24 cellular contexts compared by ENCODE assay signal in genomic region chr7:44212018-44212417, GRCh38. TPM values are rescaled to one million over a fixed set of nuclear protein-coding genes. Genes with fewer than 3 reads are reported as not detected.
DNase-seq lines count a peak whose midpoint lies in the region; TF ChIP-seq lines count a peak whose summit lies in the region.
"Had no signal": no experiment of that assay in that cellular context is flagged by ENCODE, and none has a peak within 500 bp of the region (broad histone marks: within the 10 kb centered on the region; RNA-seq: fewer than 3 reads in every experiment).

No MANE protein-coding gene starts in this region.

- H3K27ac Mint-ChIP-seq in MCF 10A (ENCODE audit: low read depth, unreplicated experiment) (no peak overlapping the region), endothelial cell (ENCODE audit: unreplicated experiment) (no peak overlapping the region)
- H3K27ac Mint-ChIP-seq: B cell had no signal

- no peaks in the 10 kb centered on the region for H3K4me1 ChIP-seq in suprapubic skin
- H3K4me1 ChIP-seq in osteoblast (ENCODE audit: insufficient read depth, low read length) = no peaks in the 10 kb centered on the region
- H3K4me1 ChIP-seq: Caco-2, gastroesophageal sphincter had no signal

- H3K27me3 ChIP-seq in suprapubic skin (no peaks in the 10 kb centered on the region), osteoblast (ENCODE audit: insufficient read depth, low read length) (no peaks in the 10 kb centered on the region)
- H3K27me3 ChIP-seq: gastroesophageal sphincter had no signal

- 90% methylated on average over 6 of the region's 6 CpGs for WGBS in suprapubic skin

- intact Hi-C loops in MCF 10A (cut with micrococcal nuclease) = no loop called here

- no peak for TF ChIP-seq POLR2A in suprapubic skin (IDR thresholded peaks at IDR 0.05)

- no peak for TF ChIP-seq EP300 in suprapubic skin (IDR thresholded peaks at IDR 0.05)

- DNase-seq in NCI-H345 (lab: John Stamatoyannopoulos, UW) (peak; percentile 54), NCI-H345 treated with DMSO at 0.1 percent for 48 hours (lab: John Stamatoyannopoulos, UW; ENCODE audit: unreplicated experiment) (no peak), choroid plexus epithelial cell (ENCODE audit: low read depth) (peak; percentile 64), middle frontal gyrus (ENCODE audit: extremely low spot score, low spot score) (peak; percentile 14), suprapubic skin (ENCODE audit: low spot score in 2 of 2) (peak; percentile 31 to 33), osteoblast (ENCODE audit: insufficient read length, low spot score, missing footprints) (no peak), MCF 10A (ENCODE audit: unreplicated experiment) (no peak), endothelial cell (ENCODE audit: low spot score) (no peak)
- DNase-seq: activated CD4-positive, alpha-beta T cell treated with anti-CD3 and anti-CD28 coated beads, Interleukin-2, amount 50 U/mL, for 4 hours; activated naive CD4-positive, alpha-beta T cell treated with Interleukin-2 at 50 U/mL for 16 hours; activated T-cell treated with anti-CD3 and anti-CD28 coated beads, Interleukin-2, amount 50 U/mL, for 1 hour; cortex of kidney; NCI-H1048; NCI-H2029; NCI-H526; SHP77 treated with DMSO at 0.1 percent for 48 hours; stimulated activated naive CD8-positive, alpha-beta T cell treated with anti-CD3 and anti-CD28 coated beads, Interleukin-15, amount 100 ng/mL, for 72 hours; T-helper 2 cell had no signal

- no peak overlapping the region for H2AFZ ChIP-seq in osteoblast (ENCODE audit: low read length)

- peaks cover 7% of the 10 kb centered on the region for H3K79me2 ChIP-seq in osteoblast (ENCODE audit: insufficient read depth, low read length)

- peaks cover 57% of the 10 kb centered on the region for H3K36me3 Mint-ChIP-seq in MCF 10A (ENCODE audit: insufficient read depth, unreplicated experiment)
- H3K36me3 Mint-ChIP-seq in endothelial cell (ENCODE audit: low read depth, unreplicated experiment) = peaks cover 20% of the 10 kb centered on the region

- TF ChIP-seq CTCF in choroid plexus epithelial cell (conservative IDR thresholded peaks at IDR 0.05; ENCODE audit: low read depth, low read length) = no peak
- TF ChIP-seq CTCF in suprapubic skin (IDR thresholded peaks at IDR 0.05) = no peak
- no peak for TF ChIP-seq CTCF in osteoblast (IDR thresholded peaks at IDR 0.05; ENCODE audit: extremely low read depth, low read depth, low read length)
- no peak for TF ChIP-seq CTCF in MCF 10A (IDR thresholded peaks at IDR 0.05; ENCODE audit: unreplicated experiment)
- TF ChIP-seq CTCF in endothelial cell (IDR thresholded peaks at IDR 0.05; ENCODE audit: unreplicated experiment) = no peak

- CTCF ChIA-PET in MCF 10A (lab: Yijun Ruan, JAX) = interaction anchor here (0.7 to 1.7 kb wide), 3 partner anchors 8 to 223 kb away, joined by 3 to 4 read pairs (median 4); no protein-coding TSS in a partner anchor

- no peak overlapping the region for H3K27ac ChIP-seq in suprapubic skin
- no peak overlapping the region for H3K27ac ChIP-seq in osteoblast (ENCODE audit: low read depth, low read length)
- H3K27ac ChIP-seq: 22Rv1, gastroesophageal sphincter, VCaP had no signal

- H3K4me2 ChIP-seq in osteoblast (ENCODE audit: insufficient read depth, low read length) = no peak overlapping the region

- H3K4me3 ChIP-seq in choroid plexus epithelial cell (ENCODE audit: low read depth, low read length) (no peak overlapping the region), suprapubic skin (no peak overlapping the region), osteoblast (ENCODE audit: insufficient read depth, low read length) (no peak overlapping the region)
- H3K4me3 ChIP-seq: gastroesophageal sphincter had no signal

- peaks cover 8% of the 10 kb centered on the region for H4K20me1 ChIP-seq in osteoblast (ENCODE audit: insufficient read depth, low read length)

- H3K4me3 Mint-ChIP-seq in MCF 10A (ENCODE audit: unreplicated experiment) = no peak overlapping the region
- no peak overlapping the region for H3K4me3 Mint-ChIP-seq in endothelial cell (ENCODE audit: unreplicated experiment)
- H3K4me3 Mint-ChIP-seq: B cell; stimulated activated naive CD8-positive, alpha-beta T cell treated with anti-CD3 and anti-CD28 coated beads, Interleukin-15, amount 100 ng/mL, for 72 hours had no signal

- no TSS peak for BruUV-seq in MCF 10A (replicated peaks; lab: Mats Ljungman, UMichigan)

- H3K36me3 ChIP-seq in suprapubic skin = peaks cover 68% of the 10 kb centered on the region
- H3K36me3 ChIP-seq in osteoblast (ENCODE audit: insufficient read depth, low read length) = peaks cover 64% of the 10 kb centered on the region

- POLR2A ChIA-PET in MCF 10A (lab: Yijun Ruan, JAX) = interaction anchor here (3.5 kb wide), 1 partner anchor 11 kb away, joined by 14 read pairs; the partner anchor contains the start of gene YKT6

- no peaks in the 10 kb centered on the region for H3K27me3 Mint-ChIP-seq in MCF 10A (ENCODE audit: insufficient read depth, unreplicated experiment)
- H3K27me3 Mint-ChIP-seq in endothelial cell (ENCODE audit: unreplicated experiment) = no peaks in the 10 kb centered on the region
- H3K27me3 Mint-ChIP-seq: B cell; stimulated activated naive CD8-positive, alpha-beta T cell treated with anti-CD3 and anti-CD28 coated beads, Interleukin-15, amount 100 ng/mL, for 72 hours had no signal

- H3K9me3 ChIP-seq in suprapubic skin (no peaks in the 10 kb centered on the region), osteoblast (ENCODE audit: low read depth, low read length) (no peaks in the 10 kb centered on the region)
- H3K9me3 ChIP-seq: Caco-2, gastroesophageal sphincter had no signal

- H3K9me3 Mint-ChIP-seq in MCF 10A (ENCODE audit: unreplicated experiment) (no peaks in the 10 kb centered on the region), endothelial cell (ENCODE audit: unreplicated experiment) (no peaks in the 10 kb centered on the region)
- H3K9me3 Mint-ChIP-seq: stimulated activated naive CD8-positive, alpha-beta T cell treated with anti-CD3 and anti-CD28 coated beads, Interleukin-15, amount 100 ng/mL, for 72 hours had no signal

- H3K4me1 Mint-ChIP-seq in MCF 10A (ENCODE audit: insufficient read depth, unreplicated experiment) (no peaks in the 10 kb centered on the region), endothelial cell (ENCODE audit: unreplicated experiment) (peaks cover 8% of the 10 kb centered on the region)

RNA-seq across cellular contexts. Expression of gene YKT6, which starts 11.2 kb away (rescaled TPM):
- 10 to 100 TPM; 40.6 to 52.1 (median 43.5) TPM for total RNA-seq in suprapubic skin
- 90.1 and 95.2 TPM in 2 replicates for total RNA-seq in osteoblast
- total RNA-seq in MCF 10A (2022) = 107 and 153 TPM in 2 replicates
- 98.4 TPM for total RNA-seq in endothelial cell (ENCODE audit: unreplicated experiment)

RNA-seq across cellular contexts. Expression of gene GCK, which starts 22.8 kb away (rescaled TPM):
- total RNA-seq in suprapubic skin = under 1 TPM in 1 of 4 donors, not detected in 3; 0.52 TPM
- not detected in 2 replicates for total RNA-seq in osteoblast
- total RNA-seq in MCF 10A (2022) = not detected in 2 replicates
- total RNA-seq in endothelial cell (ENCODE audit: unreplicated experiment) = not detected
- total RNA-seq: Caco-2, HT1080 had no signal

Comparison
In these comparisons a context has a peak if more than half of its experiments do, and no peak if none do; other contexts are left out.
1. DNase-seq: peak in NCI-H345 (single experiment), choroid plexus epithelial cell (single experiment), middle frontal gyrus (single experiment) and suprapubic skin (2 of 2); none in NCI-H345 treated with DMSO at 0.1 percent for 48 hours (single experiment), osteoblast (single experiment), MCF 10A (single experiment) and endothelial cell (single experiment).